Comparison of ENCODE assay signal across 8 cellular contexts in genomic region chr3:44058022-44058867, GRCh38.
DNase-seq lines count a peak whose midpoint lies in the region; ATAC-seq lines count a peak whose summit lies in the region.

No MANE protein-coding gene starts in this region.

- H3K27ac ChIP-seq in angular gyrus (ENCODE audit: low read depth, low read length): peak overlapping the region; percentile 68

- ATAC-seq in HG02678 (IDR thresholded peaks at IDR 0.05; ENCODE audit: unreplicated experiment): peak; percentile 92

- peak; percentile 31 for DNase-seq in activated gamma-delta T cell treated with Interleukin-2 at 50 U/mL for 16 hours
- DNase-seq in activated gamma-delta T cell (lab: John Stamatoyannopoulos, UW): no peak
- peak; percentile 45 for DNase-seq in NOMO-1 treated with DMSO at 0.1 percent for 48 hours (lab: John Stamatoyannopoulos, UW; ENCODE audit: unreplicated experiment)
- peak; percentile 83 for DNase-seq in putamen (ENCODE audit: low spot score)
- DNase-seq in globus pallidus (ENCODE audit: low spot score): no peak
- no peak for DNase-seq in NCI-H69 (lab: John Stamatoyannopoulos, UW)

Comparison
In these comparisons a context has a peak if more than half of its experiments do, and no peak if none do; other contexts are left out.
1. DNase-seq: peak in activated gamma-delta T cell treated with Interleukin-2 at 50 U/mL for 16 hours (single experiment), NOMO-1 treated with DMSO at 0.1 percent for 48 hours (single experiment) and putamen (single experiment); none in activated gamma-delta T cell (single experiment), globus pallidus (single experiment) and NCI-H69 (single experiment).